21 cellular contexts compared by ENCODE assay signal in genomic region chr2:51650769-51651168, GRCh38.
DNase-seq lines count a peak whose midpoint lies in the region; ATAC-seq and TF ChIP-seq lines count a peak whose summit lies in the region.
"Had no signal": no experiment of that assay in that cellular context is flagged by ENCODE, and none has a peak within 500 bp of the region (broad histone marks: within the 10 kb centered on the region; RNA-seq: fewer than 3 reads in every experiment).

No MANE protein-coding gene starts in this region.

- H3K27ac Mint-ChIP-seq in activated CD4-positive, alpha-beta T cell treated with anti-CD3 and anti-CD28 coated beads, Interleukin-2, amount 10 ng/mL, durations not matched to agents 7 days and 5 days, result no peak overlapping the region
- H3K27ac Mint-ChIP-seq: CD4-positive, CD25-positive, alpha-beta regulatory T cell had no signal

- H3K4me3 ChIP-seq in adrenal gland, result no peak overlapping the region
- H3K4me3 ChIP-seq: left ventricle myocardium inferior, right lobe of liver, uterus had no signal

- intact Hi-C loops in adrenal gland (cut with DNase I), result no loop called here

- no peaks in the 10 kb centered on the region for H3K4me1 ChIP-seq in foreskin keratinocyte
- H3K4me1 ChIP-seq in adrenal gland (replicated peaks in 1 of 2), result no peaks in the 10 kb centered on the region
- H3K4me1 ChIP-seq: left ventricle myocardium inferior, right lobe of liver, uterus had no signal

- ATAC-seq in GM18502 (IDR thresholded peaks at IDR 0.05; ENCODE audit: poor library complexity, unreplicated experiment) (peak; percentile 61), GM21360 (IDR thresholded peaks at IDR 0.05; ENCODE audit: unreplicated experiment) (peak; percentile 84), HG02763 (IDR thresholded peaks at IDR 0.05; ENCODE audit: unreplicated experiment) (peak; percentile 45), HG03575 (IDR thresholded peaks at IDR 0.05; ENCODE audit: extremely low read depth, insufficient number of reproducible peaks, low FRiP score, unreplicated experiment) (peak; percentile 93), foreskin keratinocyte (no peak), esophagus mucosa (no peak)
- ATAC-seq: right lobe of liver had no signal

- no peaks in the 10 kb centered on the region for H3K27me3 ChIP-seq in foreskin keratinocyte
- H3K27me3 ChIP-seq in adrenal gland, result no peaks in the 10 kb centered on the region
- H3K27me3 ChIP-seq: right lobe of liver, uterus had no signal

- no peaks in the 10 kb centered on the region for H3K36me3 Mint-ChIP-seq in activated CD4-positive, alpha-beta T cell treated with anti-CD3 and anti-CD28 coated beads, Interleukin-2, amount 10 ng/mL, durations not matched to agents 7 days and 5 days (ENCODE audit: low read depth)
- H3K36me3 Mint-ChIP-seq: CD4-positive, CD25-positive, alpha-beta regulatory T cell had no signal

- no peaks in the 10 kb centered on the region for H3K4me1 Mint-ChIP-seq in activated CD4-positive, alpha-beta T cell treated with anti-CD3 and anti-CD28 coated beads, Interleukin-2, amount 10 ng/mL, durations not matched to agents 7 days and 5 days
- H3K4me1 Mint-ChIP-seq: CD4-positive, CD25-positive, alpha-beta regulatory T cell had no signal

- no peak for DNase-seq in foreskin keratinocyte
- DNase-seq in adrenal gland, result no peak
- no peak for DNase-seq in activated CD4-positive, alpha-beta T cell treated with anti-CD3 and anti-CD28 coated beads, Interleukin-2, amount 10 ng/mL, durations not matched to agents 7 days and 5 days
- DNase-seq: activated CD4-positive, CD25-positive, alpha-beta regulatory T cell treated with anti-CD3 and anti-CD28 coated beads, Interleukin-2, amount 50 U/mL, for 72 hours; activated CD8-positive, alpha-beta memory T cell treated with anti-CD3 and anti-CD28 coated beads, Interleukin-2, amount 50 U/mL, for 48 hours; activated naive CD4-positive, alpha-beta T cell; CD4-positive, CD25-positive, alpha-beta regulatory T cell; DMS79 treated with DMSO at 0.1 percent for 48 hours; H7; left ventricle myocardium inferior; NCI-H187; NCI-H446 treated with DMSO at 0.1 percent for 48 hours; nucleus accumbens; right lobe of liver; SIG-M5; uterus had no signal

- H3K36me3 ChIP-seq in adrenal gland (replicated peaks in 1 of 2), result no peaks in the 10 kb centered on the region
- H3K36me3 ChIP-seq: left ventricle myocardium inferior, right lobe of liver, uterus had no signal

- CTCF ChIA-PET in activated CD4-positive, alpha-beta T cell treated with anti-CD3 and anti-CD28 coated beads, Interleukin-2, amount 10 ng/mL, durations not matched to agents 7 days and 5 days (lab: Charles Lee), result no interaction called here

- POLR2A ChIA-PET in activated CD4-positive, alpha-beta T cell treated with anti-CD3 and anti-CD28 coated beads, Interleukin-2, amount 10 ng/mL, durations not matched to agents 7 days and 5 days (lab: Charles Lee), result no interaction called here

- no peaks in the 10 kb centered on the region for H3K27me3 Mint-ChIP-seq in activated CD4-positive, alpha-beta T cell treated with anti-CD3 and anti-CD28 coated beads, Interleukin-2, amount 10 ng/mL, durations not matched to agents 7 days and 5 days
- H3K27me3 Mint-ChIP-seq: CD4-positive, CD25-positive, alpha-beta regulatory T cell had no signal

- H3K27ac ChIP-seq in foreskin keratinocyte, result no peak overlapping the region
- H3K27ac ChIP-seq in adrenal gland, result no peak overlapping the region
- H3K27ac ChIP-seq: left ventricle myocardium inferior, right lobe of liver, uterus had no signal

- H3K9me3 Mint-ChIP-seq in activated CD4-positive, alpha-beta T cell treated with anti-CD3 and anti-CD28 coated beads, Interleukin-2, amount 10 ng/mL, durations not matched to agents 7 days and 5 days, result peaks cover 3% of the 10 kb centered on the region

- TF ChIP-seq CTCF in foreskin keratinocyte (conservative IDR thresholded peaks at IDR 0.05), result no peak
- TF ChIP-seq CTCF in adrenal gland (IDR thresholded peaks at IDR 0.05), result no peak

- H3K4me3 Mint-ChIP-seq in activated CD4-positive, alpha-beta T cell treated with anti-CD3 and anti-CD28 coated beads, Interleukin-2, amount 10 ng/mL, durations not matched to agents 7 days and 5 days, result no peak overlapping the region
- H3K4me3 Mint-ChIP-seq: CD4-positive, CD25-positive, alpha-beta regulatory T cell had no signal

- H3K9me3 ChIP-seq in adrenal gland (replicated peaks in 1 of 3), result no peaks in the 10 kb centered on the region
- H3K9me3 ChIP-seq: left ventricle myocardium inferior, right lobe of liver, uterus had no signal

- TF ChIP-seq POLR2A in adrenal gland (IDR thresholded peaks at IDR 0.05), result no peak

Comparison
In these comparisons a context has a peak if more than half of its experiments do, and no peak if none do; other contexts are left out.
1. ATAC-seq: peak in GM18502 (single experiment), GM21360 (single experiment), HG02763 (single experiment) and HG03575 (single experiment); none in foreskin keratinocyte (single experiment) and esophagus mucosa (single experiment).